In genomic region chr14:55297611-55298323, GRCh38 we compare ENCODE assay signal across 8 cellular contexts. TPM values are rescaled to one million over a fixed set of nuclear protein-coding genes. Genes with fewer than 3 reads are reported as not detected.
DNase-seq lines count a peak whose midpoint lies in the region; ATAC-seq and TF ChIP-seq lines count a peak whose summit lies in the region.

No MANE protein-coding gene starts in this region.

- H3K27ac ChIP-seq in Karpas-422 (ENCODE audit: low read length) (no peak overlapping the region), breast epithelium (peak overlapping the region; percentile 43 to 60)

- H3K27me3 ChIP-seq in Karpas-422 (ENCODE audit: low read length) (no peaks in the 10 kb centered on the region), breast epithelium (no peaks in the 10 kb centered on the region)

- intact Hi-C loops in breast epithelium (cut with DNase I; ENCODE audit: low total_unique reads) (no loop called here), left ventricle myocardium superior (cut with micrococcal nuclease) (no loop called here)

- peaks cover 99% of the 10 kb centered on the region for H3K79me2 ChIP-seq in Karpas-422 (ENCODE audit: low read length)

- H3K36me3 ChIP-seq in Karpas-422 (ENCODE audit: insufficient read depth, low read length) (peaks cover 12% of the 10 kb centered on the region), breast epithelium (no peaks in the 10 kb centered on the region)

- H3K9me3 ChIP-seq in Karpas-422 (ENCODE audit: low read length) (no peaks in the 10 kb centered on the region), breast epithelium (no peaks in the 10 kb centered on the region)

- no peak overlapping the region for H3K4me3 ChIP-seq in Karpas-422 (ENCODE audit: low read length)
- H3K4me3 ChIP-seq in breast epithelium = peak overlapping the region in 2 of 3 donors; percentile 37 to 57

- TF ChIP-seq CTCF in breast epithelium (IDR thresholded peaks at IDR 0.05) = peak; percentile 42 to 67 (median 45)
- peak; percentile 30 for TF ChIP-seq CTCF in progenitor cell of endocrine pancreas (IDR thresholded peaks at IDR 0.05; ENCODE audit: unreplicated experiment)

- H3K36me3 Mint-ChIP-seq in progenitor cell of endocrine pancreas (ENCODE audit: insufficient read depth) = peaks cover 10% of the 10 kb centered on the region

- no peaks in the 10 kb centered on the region for H3K9me2 ChIP-seq in Karpas-422 (replicated peaks; ENCODE audit: insufficient read depth, low read length)

- H4K20me1 ChIP-seq in Karpas-422 (ENCODE audit: insufficient read depth, low read depth, low read length) = peaks cover 3% of the 10 kb centered on the region; the same call in 1 of the 2 replicates

- H3K27ac Mint-ChIP-seq in progenitor cell of endocrine pancreas = peak overlapping the region; percentile 72

- no peak overlapping the region for H3K4me3 Mint-ChIP-seq in progenitor cell of endocrine pancreas (ENCODE audit: low read depth)

- H3K4me1 ChIP-seq in Karpas-422 (ENCODE audit: low read length) (peaks cover 39% of the 10 kb centered on the region), breast epithelium (peaks cover 0 to 4% of the 10 kb centered on the region in 2 donors)

- TF ChIP-seq POLR2A in breast epithelium (IDR thresholded peaks at IDR 0.05) = no peak
- no peak for TF ChIP-seq POLR2A in erythroblast (IDR thresholded peaks at IDR 0.05; ENCODE audit: low read length)

- DNase-seq in NCI-H2171 treated with DMSO at 0.1 percent for 48 hours (lab: John Stamatoyannopoulos, UW) = peak; percentile 23
- no peak for DNase-seq in NCI-H2171 (lab: John Stamatoyannopoulos, UW)
- peak; percentile 68 for DNase-seq in Karpas-422
- DNase-seq in breast epithelium (ENCODE audit: low spot score in 2 of 2) = peak; percentile 56 to 63
- DNase-seq in progenitor cell of endocrine pancreas (ENCODE audit: low spot score, unreplicated experiment) = no peak
- no peak for DNase-seq in GOT3 (lab: John Stamatoyannopoulos, UW)
- DNase-seq in left ventricle myocardium superior = no peak
- DNase-seq in erythroblast (lab: John Stamatoyannopoulos, UW) = no peak

- peaks cover 20% of the 10 kb centered on the region for H3K4me1 Mint-ChIP-seq in progenitor cell of endocrine pancreas (ENCODE audit: low read depth)

- H2AFZ ChIP-seq in Karpas-422 (ENCODE audit: low read length) = no peak overlapping the region

- ATAC-seq in left ventricle myocardium superior = no peak

- no peaks in the 10 kb centered on the region for H3K9me3 Mint-ChIP-seq in progenitor cell of endocrine pancreas (ENCODE audit: low read depth)

- no peak overlapping the region for H3K9ac ChIP-seq in Karpas-422 (ENCODE audit: low read length)

- H3K4me2 ChIP-seq in Karpas-422 (ENCODE audit: low read depth, low read length, poor library complexity, severe bottlenecking) = no peak overlapping the region

- no peaks in the 10 kb centered on the region for H3K27me3 Mint-ChIP-seq in progenitor cell of endocrine pancreas

RNA-seq across cellular contexts. Expression of gene FBXO34, which starts 26.5 kb away (rescaled TPM):
- total RNA-seq in Karpas-422 (2014; rRNA removed; shearing (Covaris generic); ENCODE audit: low replicate concordance) = 59.0 and 62.3 TPM in 2 replicates
- total RNA-seq in breast epithelium = 10 to 100 TPM; 31.8 to 56.5 (median 34.7) TPM
- total RNA-seq in progenitor cell of endocrine pancreas = 32.1 and 32.4 TPM in 2 replicates
- 27.2 TPM for total RNA-seq in left ventricle myocardium superior

Comparison
In these comparisons a context has a peak if more than half of its experiments do, and no peak if none do; other contexts are left out.
1. DNase-seq: peak in NCI-H2171 treated with DMSO at 0.1 percent for 48 hours (single experiment), Karpas-422 (single experiment) and breast epithelium (2 of 2); none in NCI-H2171 (single experiment), progenitor cell of endocrine pancreas (single experiment), GOT3 (single experiment), left ventricle myocardium superior (single experiment) and erythroblast (0 of 2).